10 cellular contexts compared by ENCODE assay signal in the genomic region with DNA sequence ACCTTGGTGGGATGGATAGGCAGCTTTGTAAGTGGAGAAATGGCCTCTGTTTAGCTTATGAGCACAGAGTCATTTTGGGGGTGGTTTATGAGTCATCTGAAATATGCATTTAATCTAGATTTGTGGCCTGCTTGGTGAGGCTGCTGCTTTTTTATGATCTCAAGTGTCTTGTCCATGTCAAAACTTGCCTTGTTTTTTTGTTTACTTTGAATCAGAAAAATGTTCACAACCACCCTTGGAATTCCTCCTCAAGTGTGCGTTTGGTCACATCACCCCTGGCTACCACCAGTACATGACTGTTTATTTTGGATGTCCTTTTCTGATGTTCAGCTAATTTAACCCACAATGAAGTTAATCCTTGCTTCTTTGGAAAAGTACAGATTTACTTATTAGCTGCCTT.
A peak's percentile ranks its signal among the peaks of the same experiment; 100 is the strongest.
DNase-seq lines count a peak whose midpoint lies in the region; ATAC-seq and TF ChIP-seq lines count a peak whose summit lies in the region.
"Had no signal": no experiment of that assay in that cellular context is flagged by ENCODE, and none has a peak within 500 bp of the region (broad histone marks: within the 10 kb centered on the region; RNA-seq: fewer than 3 reads in every experiment).

No MANE protein-coding gene starts in this region.

- no peak overlapping the region for H2BK120ac ChIP-seq in mesenchymal stem cell (ENCODE audit: low read depth, low read length)

- H3K14ac ChIP-seq in mesenchymal stem cell (ENCODE audit: low read length in 2 of 2) = no peak overlapping the region

- no peak for TF ChIP-seq CTCF in spleen (IDR thresholded peaks at IDR 0.05 in 8 of 11, conservative IDR thresholded peaks at IDR 0.05 in 3 of 11)

- H3K9ac ChIP-seq in mesenchymal stem cell (ENCODE audit: low read length) = peak overlapping the region; percentile 63

- no peak overlapping the region for H2BK12ac ChIP-seq in mesenchymal stem cell (ENCODE audit: low read length in 2 of 2)

- peak overlapping the region; percentile 3 for H3K4me2 ChIP-seq in mesenchymal stem cell (ENCODE audit: low read length, poor library complexity, severe bottlenecking)

- no peak overlapping the region for H4K8ac ChIP-seq in mesenchymal stem cell (ENCODE audit: low read length)

- no peak overlapping the region for H2AFZ ChIP-seq in mesenchymal stem cell (ENCODE audit: low read depth, low read length)

- 0% methylated on average over 1 of the region's 1 CpG for WGBS in mesenchymal stem cell
- WGBS in spleen, 5 donors = 63 to 90% (median 82%) methylated on average over 1 of the region's 1 CpG

- H3K18ac ChIP-seq in mesenchymal stem cell (ENCODE audit: low read depth in 1 of 2, low read length in 2 of 2) = no peak overlapping the region

- no peak overlapping the region for H3K4ac ChIP-seq in mesenchymal stem cell (ENCODE audit: low read depth in 1 of 2, low read length in 2 of 2)

- no peak overlapping the region for H3K23ac ChIP-seq in mesenchymal stem cell (ENCODE audit: low read length in 2 of 2)

- H3K4me1 ChIP-seq in mesenchymal stem cell (ENCODE audit: control insufficient read depth, insufficient read depth, low read depth, low read length) (peaks cover 1% of the 10 kb centered on the region), spleen (peaks cover 0 to 41% (median 30%) of the 10 kb centered on the region in 6 donors)

- H2AK5ac ChIP-seq in mesenchymal stem cell (ENCODE audit: low read length, severe bottlenecking) = no peak overlapping the region

- peaks cover 14% of the 10 kb centered on the region for H3K79me1 ChIP-seq in mesenchymal stem cell (replicated peaks; ENCODE audit: low read length, poor library complexity, severe bottlenecking)

- no peaks in the 10 kb centered on the region for H3K27me3 ChIP-seq in mesenchymal stem cell (ENCODE audit: control insufficient read depth in 1 of 2, insufficient read depth in 1 of 2, low read length in 2 of 2)
- H3K27me3 ChIP-seq in spleen (replicated peaks in 1 of 7) = no peaks in the 10 kb centered on the region

- no peak for TF ChIP-seq POLR2A in spleen (IDR thresholded peaks at IDR 0.05)

- intact Hi-C loops in spleen (cut with DNase I; ENCODE audit: low total_unique reads) = no loop called here

- H3K36me3 ChIP-seq in mesenchymal stem cell (ENCODE audit: control insufficient read depth in 1 of 2, insufficient read depth in 2 of 2, low read depth in 1 of 2, low read length in 2 of 2) (no peaks in the 10 kb centered on the region), spleen (no peaks in the 10 kb centered on the region)

- DNase-seq in AG20443 (ENCODE audit: low spot score) = peak; percentile 74
- peak; percentile 82 for DNase-seq in HS-27A (ENCODE audit: low read depth)
- DNase-seq in astrocyte of the hippocampus (ENCODE audit: low read depth, low spot score) = peak; percentile 93
- DNase-seq in mesenchymal stem cell = peak; percentile 94
- DNase-seq in SKM-1 (lab: John Stamatoyannopoulos, UW; ENCODE audit: unreplicated experiment) = no peak
- no peak for DNase-seq in NCI-H2081 treated with DMSO at 0.1 percent for 48 hours (lab: John Stamatoyannopoulos, UW)
- DNase-seq in spleen = no peak
- DNase-seq: activated gamma-delta T cell treated with Interleukin-2 at 50 U/mL for 16 hours had no signal

- H3K4me3 ChIP-seq in mesenchymal stem cell (ENCODE audit: insufficient read depth in 1 of 2, low read depth in 1 of 2, low read length in 2 of 2) = no peak overlapping the region
- H3K4me3 ChIP-seq in spleen = no peak overlapping the region
- H3K4me3 ChIP-seq: SK-N-MC had no signal

- H3K9me3 ChIP-seq in mesenchymal stem cell (ENCODE audit: control insufficient read depth, low read length) (no peaks in the 10 kb centered on the region), spleen (no peaks in the 10 kb centered on the region)

- no peak overlapping the region for H2BK5ac ChIP-seq in mesenchymal stem cell (ENCODE audit: low read depth, low read length, poor library complexity, severe bottlenecking)

- no peak for ATAC-seq in HG03521 (IDR thresholded peaks at IDR 0.05; ENCODE audit: unreplicated experiment)

- H3K27ac ChIP-seq in mesenchymal stem cell (ENCODE audit: low read length, poor library complexity, severe bottlenecking) = no peak overlapping the region
- H3K27ac ChIP-seq in spleen = no peak overlapping the region
- H3K27ac ChIP-seq: SK-N-MC had no signal

- H2BK15ac ChIP-seq in mesenchymal stem cell (ENCODE audit: low read depth, poor library complexity, severe bottlenecking) = no peak overlapping the region

- no peak overlapping the region for H4K91ac ChIP-seq in mesenchymal stem cell (ENCODE audit: low read length)

Comparison
In these comparisons a context has a peak if more than half of its experiments do, and no peak if none do; other contexts are left out.
1. DNase-seq: peak in AG20443 (single experiment), HS-27A (single experiment), astrocyte of the hippocampus (single experiment) and mesenchymal stem cell (single experiment); none in SKM-1 (single experiment), NCI-H2081 treated with DMSO at 0.1 percent for 48 hours (single experiment) and spleen (single experiment).